In genomic region chr6:32085759-32086458, GRCh38 we compare ENCODE assay signal across 1 cellular context.
TF ChIP-seq lines count a peak whose summit lies in the region.

No MANE protein-coding gene starts in this region.

TF ChIP-seq in GM23338, 12 proteins besides CTCF, POLR2A, EP300 and RAD21 (continued from another document):
- no peak for TF ChIP-seq ZNF462 (CRISPR knock-in tag; IDR thresholded peaks at IDR 0.05)
